Comparison of ENCODE assay signal across 15 cellular contexts in genomic region chr13:35478384-35479222, GRCh38. TPM values are rescaled to one million over a fixed set of nuclear protein-coding genes. Genes with fewer than 3 reads are reported as not detected.
DNase-seq lines count a peak whose midpoint lies in the region; ATAC-seq and TF ChIP-seq lines count a peak whose summit lies in the region.
"Had no signal": no experiment of that assay in that cellular context is flagged by ENCODE, and none has a peak within 500 bp of the region (broad histone marks: within the 10 kb centered on the region; RNA-seq: fewer than 3 reads in every experiment).

No MANE protein-coding gene starts in this region.

- peaks cover 44% of the 10 kb centered on the region for H3K36me3 Mint-ChIP-seq in HFFc6 (ENCODE audit: low read depth)
- H3K36me3 Mint-ChIP-seq in naive thymus-derived CD4-positive, alpha-beta T cell: peaks cover 0 to 11% (median 3%) of the 10 kb centered on the region in 5 donors

- peaks cover 8% of the 10 kb centered on the region for H3K9me3 Mint-ChIP-seq in HFFc6
- H3K9me3 Mint-ChIP-seq in naive thymus-derived CD4-positive, alpha-beta T cell: peaks cover 1 to 34% (median 6%) of the 10 kb centered on the region in 11 donors
- H3K9me3 Mint-ChIP-seq: CD4-positive, alpha-beta T cell had no signal

- no peaks in the 10 kb centered on the region for H4K20me1 ChIP-seq in BLaER1

- H3K36me3 ChIP-seq in BLaER1 (no peaks in the 10 kb centered on the region), ectodermal cell (ENCODE audit: control insufficient read depth, insufficient read depth, low read length) (no peaks in the 10 kb centered on the region)
- H3K36me3 ChIP-seq in naive thymus-derived CD4-positive, alpha-beta T cell (ENCODE audit: control insufficient read depth in 2 of 3, insufficient read depth in 3 of 3, low read length in 3 of 3): no peaks in the 10 kb centered on the region
- H3K36me3 ChIP-seq: suprapubic skin had no signal

- DNase-seq in HFFc6 (no peak), OCI-M2 (lab: John Stamatoyannopoulos, UW; ENCODE audit: unreplicated experiment) (no peak), NCI-H187 treated with DMSO at 0.1 percent for 48 hours (lab: John Stamatoyannopoulos, UW) (no peak), GM20000 (ENCODE audit: low spot score) (no peak)
- no peak for DNase-seq in naive thymus-derived CD4-positive, alpha-beta T cell
- DNase-seq: CD4-positive, alpha-beta T cell; effector memory CD8-positive, alpha-beta T cell; MV-4-11; occipital lobe; stimulated activated CD4-positive, alpha-beta T cell treated with anti-CD3 and anti-CD28 coated beads, Interleukin-4, amount 100 ng/mL, for 24 hours had no signal

- peak; percentile 26 for ATAC-seq in naive thymus-derived CD4-positive, alpha-beta T cell
- no peak for ATAC-seq in HG02884 (IDR thresholded peaks at IDR 0.05; ENCODE audit: unreplicated experiment)
- ATAC-seq: effector memory CD8-positive, alpha-beta T cell had no signal

- TF ChIP-seq CTCF in HFFc6 (IDR thresholded peaks at IDR 0.05): no peak
- TF ChIP-seq CTCF in GM20000 (IDR thresholded peaks at IDR 0.05; ENCODE audit: extremely low read depth, missing control alignments): no peak

- H3K27ac Mint-ChIP-seq in HFFc6: peak overlapping the region; percentile 95
- H3K27ac Mint-ChIP-seq in naive thymus-derived CD4-positive, alpha-beta T cell: peak overlapping the region in 1 of 9 donors; percentile 18
- H3K27ac Mint-ChIP-seq: activated naive CD8-positive, alpha-beta T cell; CD4-positive, alpha-beta T cell; effector memory CD8-positive, alpha-beta T cell had no signal

- peak overlapping the region; percentile 92 for H3K4me3 Mint-ChIP-seq in HFFc6
- H3K4me3 Mint-ChIP-seq in naive thymus-derived CD4-positive, alpha-beta T cell: peak overlapping the region in 2 of 10 donors; percentile 8 to 19
- H3K4me3 Mint-ChIP-seq: activated naive CD8-positive, alpha-beta T cell; CD4-positive, alpha-beta T cell; effector memory CD8-positive, alpha-beta T cell had no signal

- H3K27ac ChIP-seq in BLaER1: no peak overlapping the region
- H3K27ac ChIP-seq in ectodermal cell (ENCODE audit: insufficient read depth, low read depth, low read length, poor library complexity, severe bottlenecking): no peak overlapping the region
- H3K27ac ChIP-seq in naive thymus-derived CD4-positive, alpha-beta T cell (ENCODE audit: low read depth, low read length): no peak overlapping the region
- H3K27ac ChIP-seq: suprapubic skin had no signal

- H3K4me1 Mint-ChIP-seq in HFFc6 (ENCODE audit: low read depth): peaks cover 51% of the 10 kb centered on the region
- H3K4me1 Mint-ChIP-seq in naive thymus-derived CD4-positive, alpha-beta T cell: peaks cover 18 to 45% (median 27%) of the 10 kb centered on the region in 7 donors

- H3K4me3 ChIP-seq in BLaER1: peak overlapping the region; percentile 11
- H3K4me3 ChIP-seq in ectodermal cell (ENCODE audit: insufficient read depth, low read depth, low read length): peak overlapping the region; percentile 31
- H3K4me3 ChIP-seq in naive thymus-derived CD4-positive, alpha-beta T cell (ENCODE audit: low read length): no peak overlapping the region
- H3K4me3 ChIP-seq: suprapubic skin had no signal

- H3K9ac ChIP-seq in BLaER1: no peak overlapping the region

- H3K27me3 Mint-ChIP-seq in HFFc6 (ENCODE audit: insufficient read depth): peaks cover 15% of the 10 kb centered on the region
- H3K27me3 Mint-ChIP-seq in naive thymus-derived CD4-positive, alpha-beta T cell: peaks cover 57 to 74% (median 66%) of the 10 kb centered on the region in 5 donors

- H3K4me1 ChIP-seq in BLaER1: peaks cover 35% of the 10 kb centered on the region
- peaks cover 33% of the 10 kb centered on the region for H3K4me1 ChIP-seq in ectodermal cell (ENCODE audit: control insufficient read depth, insufficient read depth, low read length)
- H3K4me1 ChIP-seq in naive thymus-derived CD4-positive, alpha-beta T cell (ENCODE audit: control insufficient read depth in 2 of 2, insufficient read depth in 2 of 2, low read length in 2 of 2): peaks cover 0 to 13% of the 10 kb centered on the region in 2 donors

- whole genome bisulfite sequencing in ectodermal cell, 2 experiments: 1% methylated on average over 51 of the region's 51 CpGs

- POLR2A ChIA-PET in naive thymus-derived CD4-positive, alpha-beta T cell (lab: Charles Lee): no interaction called here

- H3K27me3 ChIP-seq in BLaER1 (no peaks in the 10 kb centered on the region), ectodermal cell (ENCODE audit: control insufficient read depth, insufficient read depth, low read length, poor library complexity, severe bottlenecking) (peaks cover 73% of the 10 kb centered on the region)
- peaks cover 0 to 31% of the 10 kb centered on the region in 2 donors for H3K27me3 ChIP-seq in naive thymus-derived CD4-positive, alpha-beta T cell (ENCODE audit: control insufficient read depth in 2 of 2, insufficient read depth in 2 of 2, low read length in 2 of 2)

- H3K4me2 ChIP-seq in BLaER1: peak overlapping the region; percentile 46

- no peaks in the 10 kb centered on the region; the same call in 1 of the 2 replicates for H3K9me3 ChIP-seq in BLaER1
- no peaks in the 10 kb centered on the region for H3K9me3 ChIP-seq in ectodermal cell (ENCODE audit: control insufficient read depth, low read length)
- H3K9me3 ChIP-seq in naive thymus-derived CD4-positive, alpha-beta T cell (ENCODE audit: control insufficient read depth in 2 of 3, low read length in 3 of 3): no peaks in the 10 kb centered on the region
- H3K9me3 ChIP-seq: suprapubic skin had no signal

- intact Hi-C loops in naive thymus-derived CD4-positive, alpha-beta T cell (cut with micrococcal nuclease): no loop called here

- CTCF ChIA-PET in naive thymus-derived CD4-positive, alpha-beta T cell (lab: Charles Lee): interaction anchor here (1.0 kb wide), 1 partner anchor 12 kb away, joined by 3 read pairs; no protein-coding TSS in a partner anchor

RNA-seq across cellular contexts. Expression of gene MAB21L1, which starts 2.1 kb away (rescaled TPM):
- 10 to 100 TPM; 40.1 to 49.0 (median 44.8) TPM for total RNA-seq in HFFc6 (2021; fragmentation: NEBNext Ultra II Directional; extraction: Animal tissue kit (Norgen Biotek cat#: 25700))
- polyA plus RNA-seq in ectodermal cell (2013, experiment 1 of 4): not detected
- 0.20 TPM for polyA plus RNA-seq in ectodermal cell (2013, experiment 2 of 4)
- 0.32 TPM for polyA plus RNA-seq in ectodermal cell (2013, experiment 3 of 4)
- polyA plus RNA-seq in ectodermal cell (2013, experiment 4 of 4): 1.1 TPM
- total RNA-seq in naive thymus-derived CD4-positive, alpha-beta T cell: not detected
- not detected for polyA plus RNA-seq in naive thymus-derived CD4-positive, alpha-beta T cell
- total RNA-seq: CD4-positive, alpha-beta T cell had no signal

Comparison
In these comparisons a context has a peak if more than half of its experiments do, and no peak if none do; other contexts are left out.
1. RNA of gene MAB21L1, which starts 2.1 kb away (total RNA-seq): 40.1 to 49.0 TPM in HFFc6; not detected in naive thymus-derived CD4-positive, alpha-beta T cell; every median in the first group is over 10 times any median in the second.